ENCODE assay signal across 10 cellular contexts in genomic region chr14:103558071-103558882, GRCh38. TPM values are rescaled to one million over a fixed set of nuclear protein-coding genes. Genes with fewer than 3 reads are reported as not detected.
DNase-seq lines count a peak whose midpoint lies in the region.
"Had no signal": no experiment of that assay in that cellular context is flagged by ENCODE, and none has a peak within 500 bp of the region (broad histone marks: within the 10 kb centered on the region; RNA-seq: fewer than 3 reads in every experiment).

No MANE protein-coding gene starts in this region.

- no peak overlapping the region for H3K4me3 ChIP-seq in skeletal muscle tissue (ENCODE audit: low read length in 3 of 3)
- H3K4me3 ChIP-seq: upper lobe of left lung had no signal

- H3K36me3 ChIP-seq in skeletal muscle tissue (ENCODE audit: control insufficient read depth in 3 of 3, insufficient read depth in 3 of 3, low read length in 3 of 3), result peaks cover 9 to 13% (median 10%) of the 10 kb centered on the region in 3 donors

- intact Hi-C loops in head of caudate nucleus (cut with DNase I), result no loop called here

- H3K27me3 ChIP-seq in skeletal muscle tissue (ENCODE audit: control insufficient read depth in 3 of 3, insufficient read depth in 3 of 3, low read length in 3 of 3), result no peaks in the 10 kb centered on the region
- H3K27me3 ChIP-seq: upper lobe of left lung had no signal

- H3K27ac ChIP-seq in skeletal muscle tissue (ENCODE audit: low read depth, low read length) (peak overlapping the region; percentile 19), substantia nigra (ENCODE audit: low read depth, low read length, poor library complexity, severe bottlenecking) (no peak overlapping the region)

- peak overlapping the region; percentile 4 to 45 (median 27) for H3K9ac ChIP-seq in skeletal muscle tissue (ENCODE audit: low read depth in 1 of 3, low read length in 3 of 3)

- DNase-seq in NCI-H1417 (lab: John Stamatoyannopoulos, UW) (peak in 2 of 3 experiments; percentile 36 to 94), NCI-H1417 treated with DMSO at 0.1 percent for 48 hours (lab: John Stamatoyannopoulos, UW) (no peak), NCI-H526 (lab: John Stamatoyannopoulos, UW) (peak; percentile 75 to 81), fibroblast of peridontal ligament (ENCODE audit: extremely low read depth) (peak; percentile 80), substantia nigra (lab: John Stamatoyannopoulos, UW) (no peak), NCI-H82 (lab: John Stamatoyannopoulos, UW) (no peak), head of caudate nucleus (no peak)
- DNase-seq: activated naive CD4-positive, alpha-beta T cell; upper lobe of left lung had no signal

- H3K4me1 ChIP-seq in skeletal muscle tissue (ENCODE audit: control insufficient read depth in 3 of 3, insufficient read depth in 3 of 3, low read length in 3 of 3), result peaks cover 46 to 73% (median 67%) of the 10 kb centered on the region in 3 donors

- H3K9me3 ChIP-seq in skeletal muscle tissue (ENCODE audit: control insufficient read depth in 3 of 3, low read length in 3 of 3), result no peaks in the 10 kb centered on the region
- H3K9me3 ChIP-seq: upper lobe of left lung had no signal

RNA-seq across cellular contexts. Expression of gene BAG5, which starts 4.2 kb away (rescaled TPM):
- 16.7 TPM for total RNA-seq in skeletal muscle tissue

RNA-seq across cellular contexts. Expression of gene COA8, which starts 4.5 kb away (rescaled TPM):
- 28.2 TPM for total RNA-seq in skeletal muscle tissue

RNA-seq across cellular contexts. Expression of gene TRMT61A, which starts 29.3 kb away (rescaled TPM):
- total RNA-seq in skeletal muscle tissue, result 4.7 TPM

RNA-seq across cellular contexts. Expression of gene CKB, which starts 35.6 kb away (rescaled TPM):
- total RNA-seq in skeletal muscle tissue, result 64.7 TPM

Comparison
In these comparisons a context has a peak if more than half of its experiments do, and no peak if none do; other contexts are left out.
1. DNase-seq: peak in NCI-H1417 (2 of 3), NCI-H526 (2 of 2) and fibroblast of peridontal ligament (single experiment); none in NCI-H1417 treated with DMSO at 0.1 percent for 48 hours (single experiment), substantia nigra (0 of 49), NCI-H82 (single experiment) and head of caudate nucleus (0 of 42).